ENCODE assay signal across 23 cellular contexts in genomic region chr20:53448875-53449274, GRCh38.
"Had no signal": no experiment of that assay in that cellular context is flagged by ENCODE, and none has a peak within 500 bp of the region (broad histone marks: within the 10 kb centered on the region; RNA-seq: fewer than 3 reads in every experiment).

No MANE protein-coding gene starts in this region.

- H3K27ac Mint-ChIP-seq: activated CD8-positive, alpha-beta memory T cell treated with anti-CD3 and anti-CD28 coated beads, Interleukin-2, amount 10 ng/mL, durations not matched to agents 7 days and 5 days; activated T-cell treated with anti-CD3 and anti-CD28 coated beads, Interleukin-2, amount 50 U/mL, for 24 hours; activated T-helper 2 cell treated with anti-CD3 and anti-CD28 coated beads, Interferon-gamma antibody, Interleukin-2, Interleukin-4, amounts not matched to agents 10 μg/mL and 5 μg/mL and 100 μg/mL, durations not matched to agents 14 hours and 24 hours and 36 hours; T-helper 1 cell treated with Interleukin-12 subunit alpha and Interleukin-12 subunit beta and Interleukin-4 antibody, amounts not matched to agents 30 μg/mL and 1 μg/mL, for 36 hours had no signal

- H3K27me3 Mint-ChIP-seq: activated CD8-positive, alpha-beta memory T cell treated with anti-CD3 and anti-CD28 coated beads, Interleukin-2, amount 10 ng/mL, durations not matched to agents 7 days and 5 days; activated T-cell treated with anti-CD3 and anti-CD28 coated beads, Interleukin-2, amount 50 U/mL, for 24 hours had no signal

- H3K27me3 ChIP-seq: brain microvascular endothelial cell, cardiac muscle cell had no signal

- H3K4me3 Mint-ChIP-seq: activated CD8-positive, alpha-beta memory T cell treated with anti-CD3 and anti-CD28 coated beads, Interleukin-2, amount 10 ng/mL, durations not matched to agents 7 days and 5 days; activated T-cell treated with anti-CD3 and anti-CD28 coated beads, Interleukin-2, amount 50 U/mL, for 24 hours; T-helper 1 cell treated with Interleukin-12 subunit alpha and Interleukin-12 subunit beta and Interleukin-4 antibody, amounts not matched to agents 30 μg/mL and 1 μg/mL, for 36 hours had no signal

- H3K4me3 ChIP-seq: cardiac muscle cell had no signal

- DNase-seq: activated CD4-positive, alpha-beta T cell treated with anti-CD3 and anti-CD28 coated beads for 48 hours; activated CD4-positive, alpha-beta T cell treated with anti-CD3 and anti-CD28 coated beads, Interleukin-2, amount 50 U/mL, for 48 hours; activated CD8-positive, alpha-beta memory T cell treated with anti-CD3 and anti-CD28 coated beads, Interleukin-2, amount 10 ng/mL, durations not matched to agents 7 days and 5 days; activated gamma-delta T cell treated with Interleukin-2 at 50 U/mL for 16 hours; activated T-cell treated with anti-CD3 and anti-CD28 coated beads, Interleukin-2, amount 50 U/mL, for 24 hours; amygdala; brain microvascular endothelial cell; IMR-90; Kasumi-1; KBM-7; NCI-H1092 treated with DMSO at 0.1 percent for 48 hours; NCI-H1417 treated with DMSO at 0.1 percent for 48 hours; NCI-H1694; NCI-H2029; NCI-H2107; NCI-H510A treated with DMSO at 0.1 percent for 48 hours; NCI-H69; PC-3; SHP77 had no signal

- H3K4me1 Mint-ChIP-seq: activated CD8-positive, alpha-beta memory T cell treated with anti-CD3 and anti-CD28 coated beads, Interleukin-2, amount 10 ng/mL, durations not matched to agents 7 days and 5 days had no signal

- FAIRE-seq: RCC 7860 had no signal

- H3K36me3 ChIP-seq: brain microvascular endothelial cell, cardiac muscle cell had no signal

- H3K27ac ChIP-seq: brain microvascular endothelial cell, cardiac muscle cell had no signal
